Comparison of ENCODE assay signal across 1 cellular context in the genomic region with DNA sequence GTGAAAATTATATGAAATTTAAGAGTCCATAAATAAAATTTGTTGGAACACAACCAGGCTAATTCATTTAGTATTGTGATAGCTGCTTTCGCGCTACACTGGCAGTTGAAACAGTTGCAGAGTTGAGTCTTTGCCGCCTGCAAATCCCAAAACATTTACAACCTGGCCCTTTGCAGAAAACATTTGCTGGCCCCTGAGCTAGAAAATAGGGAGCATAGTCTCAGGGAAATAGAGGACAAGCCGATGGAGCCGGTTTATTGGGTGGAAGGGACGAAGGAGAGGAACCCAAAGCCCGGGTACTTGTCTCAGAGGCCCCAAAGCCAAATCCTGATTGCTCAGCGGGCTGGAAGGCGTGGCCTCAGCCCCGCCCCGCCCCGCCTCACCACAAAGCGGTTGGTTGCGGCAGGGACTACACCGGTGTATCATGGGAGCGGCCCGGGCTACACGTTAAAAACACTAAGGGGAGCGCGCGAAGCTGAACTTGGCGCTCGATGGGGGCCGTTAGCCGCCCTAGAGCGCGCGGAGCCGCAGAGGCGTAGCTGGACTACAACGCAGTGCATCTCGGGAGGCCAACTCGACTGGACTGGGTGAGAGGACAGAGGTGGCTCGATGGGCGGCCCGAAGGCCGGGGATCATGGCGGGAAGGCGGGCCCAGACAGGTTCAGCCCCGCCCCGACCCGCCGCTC.
A peak's percentile ranks its signal among the peaks of the same experiment; 100 is the strongest.
TF ChIP-seq lines count a peak whose summit lies in the region.

No MANE protein-coding gene starts in this region.

TF ChIP-seq in HEK293, 187 proteins besides CTCF, POLR2A, EP300 and RAD21 (continued from another document):
- TF ChIP-seq, protein P1, sequence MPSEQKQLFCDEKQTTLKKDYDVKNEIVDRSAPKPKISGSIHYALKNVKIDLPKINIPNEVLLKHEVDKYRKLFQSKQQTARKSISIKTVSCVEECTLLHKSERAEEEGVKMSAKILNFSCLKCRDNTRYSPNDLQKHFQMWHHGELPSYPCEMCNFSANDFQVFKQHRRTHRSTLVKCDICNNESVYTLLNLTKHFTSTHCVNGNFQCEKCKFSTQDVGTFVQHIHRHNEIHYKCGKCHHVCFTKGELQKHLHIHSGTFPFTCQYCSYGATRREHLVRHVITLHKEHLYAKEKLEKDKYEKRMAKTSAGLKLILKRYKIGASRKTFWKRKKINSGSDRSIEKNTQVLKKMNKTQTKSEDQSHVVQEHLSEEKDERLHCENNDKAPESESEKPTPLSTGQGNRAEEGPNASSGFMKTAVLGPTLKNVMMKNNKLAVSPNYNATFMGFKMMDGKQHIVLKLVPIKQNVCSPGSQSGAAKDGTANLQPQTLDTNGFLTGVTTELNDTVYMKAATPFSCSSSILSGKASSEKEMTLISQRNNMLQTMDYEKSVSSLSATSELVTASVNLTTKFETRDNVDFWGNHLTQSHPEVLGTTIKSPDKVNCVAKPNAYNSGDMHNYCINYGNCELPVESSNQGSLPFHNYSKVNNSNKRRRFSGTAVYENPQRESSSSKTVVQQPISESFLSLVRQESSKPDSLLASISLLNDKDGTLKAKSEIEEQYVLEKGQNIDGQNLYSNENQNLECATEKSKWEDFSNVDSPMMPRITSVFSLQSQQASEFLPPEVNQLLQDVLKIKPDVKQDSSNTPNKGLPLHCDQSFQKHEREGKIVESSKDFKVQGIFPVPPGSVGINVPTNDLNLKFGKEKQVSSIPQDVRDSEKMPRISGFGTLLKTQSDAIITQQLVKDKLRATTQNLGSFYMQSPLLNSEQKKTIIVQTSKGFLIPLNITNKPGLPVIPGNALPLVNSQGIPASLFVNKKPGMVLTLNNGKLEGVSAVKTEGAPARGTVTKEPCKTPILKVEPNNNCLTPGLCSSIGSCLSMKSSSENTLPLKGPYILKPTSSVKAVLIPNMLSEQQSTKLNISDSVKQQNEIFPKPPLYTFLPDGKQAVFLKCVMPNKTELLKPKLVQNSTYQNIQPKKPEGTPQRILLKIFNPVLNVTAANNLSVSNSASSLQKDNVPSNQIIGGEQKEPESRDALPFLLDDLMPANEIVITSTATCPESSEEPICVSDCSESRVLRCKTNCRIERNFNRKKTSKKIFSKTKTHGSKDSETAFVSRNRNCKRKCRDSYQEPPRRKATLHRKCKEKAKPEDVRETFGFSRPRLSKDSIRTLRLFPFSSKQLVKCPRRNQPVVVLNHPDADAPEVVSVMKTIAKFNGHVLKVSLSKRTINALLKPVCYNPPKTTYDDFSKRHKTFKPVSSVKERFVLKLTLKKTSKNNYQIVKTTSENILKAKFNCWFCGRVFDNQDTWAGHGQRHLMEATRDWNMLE (tag by site-specific recombination; conservative IDR thresholded peaks at IDR 0.05; ENCODE audit: low read depth), result no peak
- TF ChIP-seq, protein P2, sequence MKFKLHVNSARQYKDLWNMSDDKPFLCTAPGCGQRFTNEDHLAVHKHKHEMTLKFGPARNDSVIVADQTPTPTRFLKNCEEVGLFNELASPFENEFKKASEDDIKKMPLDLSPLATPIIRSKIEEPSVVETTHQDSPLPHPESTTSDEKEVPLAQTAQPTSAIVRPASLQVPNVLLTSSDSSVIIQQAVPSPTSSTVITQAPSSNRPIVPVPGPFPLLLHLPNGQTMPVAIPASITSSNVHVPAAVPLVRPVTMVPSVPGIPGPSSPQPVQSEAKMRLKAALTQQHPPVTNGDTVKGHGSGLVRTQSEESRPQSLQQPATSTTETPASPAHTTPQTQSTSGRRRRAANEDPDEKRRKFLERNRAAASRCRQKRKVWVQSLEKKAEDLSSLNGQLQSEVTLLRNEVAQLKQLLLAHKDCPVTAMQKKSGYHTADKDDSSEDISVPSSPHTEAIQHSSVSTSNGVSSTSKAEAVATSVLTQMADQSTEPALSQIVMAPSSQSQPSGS (tag by site-specific recombination; IDR thresholded peaks at IDR 0.05; ENCODE audit: low read depth), result no peak
- TF ChIP-seq ZNF23 (tag by site-specific recombination; IDR thresholded peaks at IDR 0.05; ENCODE audit: borderline replicate concordance) (no peak), ZBTB26 (tag by site-specific recombination; optimal IDR thresholded peaks at IDR 0.05) (peak; percentile 70), ZNF354C (tag by site-specific recombination; IDR thresholded peaks at IDR 0.05; ENCODE audit: borderline replicate concordance, low read depth) (no peak), ZNF830 (tag by site-specific recombination; IDR thresholded peaks at IDR 0.05; ENCODE audit: low read depth) (no peak), ZBTB10 (tag by site-specific recombination; IDR thresholded peaks at IDR 0.05) (no peak), ZNF747 (tag by site-specific recombination; IDR thresholded peaks at IDR 0.05) (no peak), SP2 (tag by site-specific recombination; IDR thresholded peaks at IDR 0.05) (peak; percentile 80), ZXDB (tag by site-specific recombination; IDR thresholded peaks at IDR 0.05) (peak; percentile 62), ZNF596 (tag by site-specific recombination; IDR thresholded peaks at IDR 0.05) (no peak)
- TF ChIP-seq, protein P3, sequence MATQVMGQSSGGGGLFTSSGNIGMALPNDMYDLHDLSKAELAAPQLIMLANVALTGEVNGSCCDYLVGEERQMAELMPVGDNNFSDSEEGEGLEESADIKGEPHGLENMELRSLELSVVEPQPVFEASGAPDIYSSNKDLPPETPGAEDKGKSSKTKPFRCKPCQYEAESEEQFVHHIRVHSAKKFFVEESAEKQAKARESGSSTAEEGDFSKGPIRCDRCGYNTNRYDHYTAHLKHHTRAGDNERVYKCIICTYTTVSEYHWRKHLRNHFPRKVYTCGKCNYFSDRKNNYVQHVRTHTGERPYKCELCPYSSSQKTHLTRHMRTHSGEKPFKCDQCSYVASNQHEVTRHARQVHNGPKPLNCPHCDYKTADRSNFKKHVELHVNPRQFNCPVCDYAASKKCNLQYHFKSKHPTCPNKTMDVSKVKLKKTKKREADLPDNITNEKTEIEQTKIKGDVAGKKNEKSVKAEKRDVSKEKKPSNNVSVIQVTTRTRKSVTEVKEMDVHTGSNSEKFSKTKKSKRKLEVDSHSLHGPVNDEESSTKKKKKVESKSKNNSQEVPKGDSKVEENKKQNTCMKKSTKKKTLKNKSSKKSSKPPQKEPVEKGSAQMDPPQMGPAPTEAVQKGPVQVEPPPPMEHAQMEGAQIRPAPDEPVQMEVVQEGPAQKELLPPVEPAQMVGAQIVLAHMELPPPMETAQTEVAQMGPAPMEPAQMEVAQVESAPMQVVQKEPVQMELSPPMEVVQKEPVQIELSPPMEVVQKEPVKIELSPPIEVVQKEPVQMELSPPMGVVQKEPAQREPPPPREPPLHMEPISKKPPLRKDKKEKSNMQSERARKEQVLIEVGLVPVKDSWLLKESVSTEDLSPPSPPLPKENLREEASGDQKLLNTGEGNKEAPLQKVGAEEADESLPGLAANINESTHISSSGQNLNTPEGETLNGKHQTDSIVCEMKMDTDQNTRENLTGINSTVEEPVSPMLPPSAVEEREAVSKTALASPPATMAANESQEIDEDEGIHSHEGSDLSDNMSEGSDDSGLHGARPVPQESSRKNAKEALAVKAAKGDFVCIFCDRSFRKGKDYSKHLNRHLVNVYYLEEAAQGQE (tag by site-specific recombination; IDR thresholded peaks at IDR 0.05), result no peak
- TF ChIP-seq, protein P4, sequence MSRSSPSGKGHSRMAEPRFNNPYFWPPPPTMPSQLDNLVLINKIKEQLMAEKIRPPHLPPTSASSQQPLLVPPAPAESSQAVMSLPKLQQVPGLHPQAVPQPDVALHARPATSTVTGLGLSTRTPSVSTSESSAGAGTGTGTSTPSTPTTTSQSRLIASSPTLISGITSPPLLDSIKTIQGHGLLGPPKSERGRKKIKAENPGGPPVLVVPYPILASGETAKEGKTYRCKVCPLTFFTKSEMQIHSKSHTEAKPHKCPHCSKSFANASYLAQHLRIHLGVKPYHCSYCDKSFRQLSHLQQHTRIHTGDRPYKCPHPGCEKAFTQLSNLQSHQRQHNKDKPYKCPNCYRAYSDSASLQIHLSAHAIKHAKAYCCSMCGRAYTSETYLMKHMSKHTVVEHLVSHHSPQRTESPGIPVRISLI (tag by site-specific recombination; IDR thresholded peaks at IDR 0.05), result no peak
